ENCODE assay signal across 17 cellular contexts in the genomic region with DNA sequence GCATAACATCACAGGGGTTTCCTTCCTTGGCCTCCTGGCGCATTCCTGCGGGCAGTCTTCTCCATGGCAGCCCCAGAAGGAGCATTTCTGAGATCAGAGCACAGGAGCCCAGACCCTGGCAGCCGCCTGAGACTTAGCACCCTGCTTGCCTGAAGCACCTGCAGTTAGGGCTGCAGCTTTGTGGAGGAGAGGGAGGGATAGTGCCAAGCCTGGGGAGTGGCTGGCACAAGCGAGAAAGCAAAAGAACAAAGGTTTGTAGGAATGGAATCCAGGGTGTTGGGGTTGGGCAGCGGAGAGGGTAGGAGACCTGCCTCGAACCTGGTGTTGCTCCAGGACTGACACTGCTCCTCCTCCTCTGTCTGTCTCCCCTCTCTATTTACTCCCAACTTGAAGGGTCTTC.
"Had no signal": no experiment of that assay in that cellular context is flagged by ENCODE, and none has a peak within 500 bp of the region (broad histone marks: within the 10 kb centered on the region; RNA-seq: fewer than 3 reads in every experiment).

No MANE protein-coding gene starts in this region.

- H3K36me3 Mint-ChIP-seq: activated naive CD4-positive, alpha-beta T cell treated with anti-CD3 and anti-CD28 coated beads, Interleukin-2, amount 50 U/mL, for 24 hours had no signal

- H3K9me3 Mint-ChIP-seq: activated CD4-positive, alpha-beta T cell treated with anti-CD3 and anti-CD28 coated beads, Interleukin-2, amount 10 ng/mL, durations not matched to agents 7 days and 5 days; activated naive CD4-positive, alpha-beta T cell treated with anti-CD3 and anti-CD28 coated beads, Interleukin-2, amount 50 U/mL, for 24 hours; activated T-cell treated with anti-CD3 and anti-CD28 coated beads, Interleukin-2, amount 50 U/mL, for 4 hours had no signal

- H3K4me3 Mint-ChIP-seq: activated CD4-positive, alpha-beta T cell treated with anti-CD3 and anti-CD28 coated beads, Interleukin-2, amount 10 ng/mL, durations not matched to agents 7 days and 5 days; activated CD8-positive, alpha-beta T cell treated with anti-CD3 and anti-CD28 coated beads, Interleukin-2, amount 10 ng/mL, durations not matched to agents 7 days and 5 days; activated naive CD4-positive, alpha-beta T cell treated with anti-CD3 and anti-CD28 coated beads, Interleukin-2, amount 50 U/mL, for 24 hours; activated T-cell treated with anti-CD3 and anti-CD28 coated beads, Interleukin-2, amount 50 U/mL, for 4 hours had no signal

- ATAC-seq: activated CD8-positive, alpha-beta T cell treated with anti-CD3 and anti-CD28 coated beads, Interleukin-2, amount 10 ng/mL, durations not matched to agents 7 days and 5 days; activated T-cell treated with anti-CD3 and anti-CD28 coated beads, Interleukin-2, amount 50 U/mL, for 4 hours; foreskin keratinocyte had no signal

- H3K4me1 Mint-ChIP-seq: activated naive CD4-positive, alpha-beta T cell treated with anti-CD3 and anti-CD28 coated beads, Interleukin-2, amount 50 U/mL, for 24 hours had no signal

- H3K27ac ChIP-seq: foreskin keratinocyte, tibial artery had no signal

- H3K27me3 Mint-ChIP-seq: activated CD4-positive, alpha-beta T cell treated with anti-CD3 and anti-CD28 coated beads, Interleukin-2, amount 10 ng/mL, durations not matched to agents 7 days and 5 days; activated naive CD4-positive, alpha-beta T cell treated with anti-CD3 and anti-CD28 coated beads, Interleukin-2, amount 50 U/mL, for 24 hours had no signal

- DNase-seq: activated CD4-positive, alpha-beta T cell treated with anti-CD3 and anti-CD28 coated beads, Interleukin-2, amount 10 ng/mL, durations not matched to agents 7 days and 5 days; activated CD4-positive, CD25-positive, alpha-beta regulatory T cell; activated CD8-positive, alpha-beta T cell treated with anti-CD3 and anti-CD28 coated beads, Interleukin-2, amount 10 ng/mL, durations not matched to agents 7 days and 5 days; activated effector memory CD4-positive, alpha-beta T cell treated with Interleukin-2 at 50 U/mL for 16 hours; activated T-cell treated with anti-CD3 and anti-CD28 coated beads, Interleukin-2, amount 50 U/mL, for 4 hours; central memory CD4-positive, alpha-beta T cell; foreskin keratinocyte; hypothalamus; occipital lobe; stimulated activated CD4-positive, alpha-beta T cell treated with anti-CD3 and anti-CD28 coated beads, Interleukin-12 subunit alpha, Interleukin-12 subunit beta, amount 100 ng/mL, for 4 hours; stimulated activated CD4-positive, alpha-beta T cell treated with anti-CD3 and anti-CD28 coated beads, Interleukin-1b, Interleukin-23, amount 100 ng/mL, for 48 hours; stimulated activated CD8-positive, alpha-beta memory T cell treated with anti-CD3 and anti-CD28 coated beads, Interleukin-4, amount 100 ng/mL, for 48 hours; stimulated activated naive CD4-positive, alpha-beta T cell; T-helper 9 cell; tibial artery had no signal

- H3K27ac Mint-ChIP-seq: activated CD4-positive, alpha-beta T cell treated with anti-CD3 and anti-CD28 coated beads, Interleukin-2, amount 10 ng/mL, durations not matched to agents 7 days and 5 days; activated CD8-positive, alpha-beta T cell treated with anti-CD3 and anti-CD28 coated beads, Interleukin-2, amount 10 ng/mL, durations not matched to agents 7 days and 5 days; activated naive CD4-positive, alpha-beta T cell treated with anti-CD3 and anti-CD28 coated beads, Interleukin-2, amount 50 U/mL, for 24 hours had no signal

- H3K4me1 ChIP-seq: foreskin keratinocyte, tibial artery had no signal

- H3K4me3 ChIP-seq: lung, tibial artery had no signal

- H3K9me3 ChIP-seq: tibial artery had no signal

- H3K27me3 ChIP-seq: foreskin keratinocyte had no signal

- H3K36me3 ChIP-seq: tibial artery had no signal
